Comparison of ENCODE assay signal across 23 cellular contexts in genomic region chr5:140870221-140871201, GRCh38. TPM values are rescaled to one million over a fixed set of nuclear protein-coding genes. Genes with fewer than 3 reads are reported as not detected.
DNase-seq lines count a peak whose midpoint lies in the region; ATAC-seq, FAIRE-seq and TF ChIP-seq lines count a peak whose summit lies in the region.
"Had no signal": no experiment of that assay in that cellular context is flagged by ENCODE, and none has a peak within 500 bp of the region (broad histone marks: within the 10 kb centered on the region; RNA-seq: fewer than 3 reads in every experiment).

No MANE protein-coding gene starts in this region.

- H2BK120ac ChIP-seq in trophoblast cell (ENCODE audit: insufficient read depth, low read length, poor library complexity): no peak overlapping the region

- no CpG with 5 or more reads among the region's 114 CpGs for WGBS in trophoblast cell (ENCODE audit: extremely low coverage, insufficient coverage, insufficient read length)

- no peak overlapping the region for H3K27ac Mint-ChIP-seq in activated CD4-positive, alpha-beta memory T cell treated with anti-CD3 and anti-CD28 coated beads, Interleukin-2, amount 10 ng/mL, durations not matched to agents 7 days and 5 days
- H3K27ac Mint-ChIP-seq: CD4-positive, alpha-beta memory T cell had no signal

- H3K27me3 ChIP-seq in HCT116 (ENCODE audit: insufficient read depth, low read length): no peaks in the 10 kb centered on the region
- H3K27me3 ChIP-seq in RWPE2 (ENCODE audit: insufficient read depth, poor library complexity, severe bottlenecking): peaks cover 69% of the 10 kb centered on the region
- no peaks in the 10 kb centered on the region for H3K27me3 ChIP-seq in trophoblast cell (ENCODE audit: insufficient read depth, low read length)
- H3K27me3 ChIP-seq: BE2C had no signal

- no peak overlapping the region for H2AK5ac ChIP-seq in trophoblast cell (ENCODE audit: low read length)

- no peak overlapping the region for H3K18ac ChIP-seq in trophoblast cell (ENCODE audit: low read length)

- H3K27me3 Mint-ChIP-seq in activated CD4-positive, alpha-beta memory T cell treated with anti-CD3 and anti-CD28 coated beads, Interleukin-2, amount 10 ng/mL, durations not matched to agents 7 days and 5 days: no peaks in the 10 kb centered on the region

- no peak overlapping the region for H3K4me3 Mint-ChIP-seq in activated CD4-positive, alpha-beta memory T cell treated with anti-CD3 and anti-CD28 coated beads, Interleukin-2, amount 10 ng/mL, durations not matched to agents 7 days and 5 days
- H3K4me3 Mint-ChIP-seq: CD4-positive, alpha-beta memory T cell had no signal

- FAIRE-seq in kidney (lab: Jason Lieb, UNC): no peak
- FAIRE-seq: A549, D721Med, G401.6, GM12891, HepG2, HTR-8/SVneo had no signal

- CTCF ChIA-PET in HCT116 (lab: Charles Lee): interaction anchor here (3.0 kb wide), 1 partner anchor 170 kb away, joined by 21 read pairs; no protein-coding TSS in a partner anchor
- CTCF ChIA-PET in activated CD4-positive, alpha-beta memory T cell treated with anti-CD3 and anti-CD28 coated beads, Interleukin-2, amount 10 ng/mL, durations not matched to agents 7 days and 5 days (lab: Charles Lee): no interaction called here

- H2AFZ ChIP-seq in HCT116 (ENCODE audit: low read depth, low read length, poor library complexity, severe bottlenecking) (no peak overlapping the region), trophoblast cell (ENCODE audit: insufficient read depth, low read length, poor library complexity) (no peak overlapping the region)

- no peak overlapping the region for H4K8ac ChIP-seq in trophoblast cell (ENCODE audit: low read depth, low read length)

- H3K36me3 ChIP-seq in HCT116 (ENCODE audit: control insufficient read depth in 1 of 2, insufficient read depth in 2 of 2, low read length in 2 of 2): no peaks in the 10 kb centered on the region
- H3K36me3 ChIP-seq in RWPE2 (ENCODE audit: low read depth): no peaks in the 10 kb centered on the region
- H3K36me3 ChIP-seq in kidney (ENCODE audit: control insufficient read depth in 1 of 2, insufficient read depth in 2 of 2, low read length in 2 of 2): no peaks in the 10 kb centered on the region
- peaks cover 13 to 15% of the 10 kb centered on the region in 2 experiments for H3K36me3 ChIP-seq in trophoblast cell (ENCODE audit: control insufficient read depth in 1 of 2, insufficient read depth in 2 of 2, low read length in 2 of 2)

- H4K91ac ChIP-seq in trophoblast cell (ENCODE audit: low read depth, low read length): no peak overlapping the region

- TF ChIP-seq CTCF in HCT116 (IDR thresholded peaks at IDR 0.05 in 2 of 3, conservative IDR thresholded peaks at IDR 0.05 in 1 of 3; ENCODE audit: borderline replicate concordance in 1 of 3, insufficient read depth in 1 of 3, low read depth in 2 of 3, low read length in 2 of 3) (no peak), RWPE2 (IDR thresholded peaks at IDR 0.05; ENCODE audit: poor library complexity, severe bottlenecking) (no peak), kidney (IDR thresholded peaks at IDR 0.05; ENCODE audit: borderline replicate concordance, extremely low read depth, insufficient read depth) (no peak)

- RAD21 ChIA-PET in HCT116 (lab: Charles Lee; ENCODE audit: low non-redundant PET in 1 of 2, low total read pairs in 2 of 2, uncharacterized antibody in 2 of 2, unreplicated experiment in 2 of 2): no interaction called here

- peaks cover 4% of the 10 kb centered on the region for H3K36me3 Mint-ChIP-seq in activated CD4-positive, alpha-beta memory T cell treated with anti-CD3 and anti-CD28 coated beads, Interleukin-2, amount 10 ng/mL, durations not matched to agents 7 days and 5 days (ENCODE audit: low read depth)
- H3K36me3 Mint-ChIP-seq: CD4-positive, alpha-beta memory T cell had no signal

- H2BK5ac ChIP-seq in trophoblast cell (ENCODE audit: low read depth, low read length, poor library complexity): no peak overlapping the region

- no peak overlapping the region for H3K14ac ChIP-seq in trophoblast cell (ENCODE audit: low read length)

- ATAC-seq in HCT116 (no peak), RWPE2 (ENCODE audit: low read depth) (no peak)

- H3K4me1 ChIP-seq in HCT116 (ENCODE audit: control insufficient read depth in 1 of 2, insufficient read depth in 2 of 2, low read length in 2 of 2) (no peaks in the 10 kb centered on the region), RWPE2 (ENCODE audit: insufficient read depth, poor library complexity, severe bottlenecking) (no peaks in the 10 kb centered on the region), kidney (ENCODE audit: control insufficient read depth in 1 of 2, insufficient read depth in 1 of 2, low read depth in 1 of 2, low read length in 2 of 2) (no peaks in the 10 kb centered on the region), trophoblast cell (ENCODE audit: control insufficient read depth in 1 of 2, insufficient read depth in 2 of 2, low read length in 2 of 2) (no peaks in the 10 kb centered on the region)
- H3K4me1 ChIP-seq: A549, BE2C had no signal

- H3K9me3 ChIP-seq in HCT116 (ENCODE audit: control insufficient read depth in 1 of 2, insufficient read depth in 1 of 2, low read depth in 1 of 2, low read length in 2 of 2) (no peaks in the 10 kb centered on the region), RWPE2 (ENCODE audit: severe bottlenecking) (no peaks in the 10 kb centered on the region), kidney (ENCODE audit: control insufficient read depth in 1 of 2, low read length in 2 of 2) (peaks cover 3 to 10% of the 10 kb centered on the region in 2 donors), trophoblast cell (ENCODE audit: insufficient read depth, low read depth, low read length) (peaks cover 8% of the 10 kb centered on the region)
- H3K9me3 ChIP-seq: A549, BE2C had no signal

- TF ChIP-seq POLR2A in HCT116 (IDR thresholded peaks at IDR 0.05; ENCODE audit: borderline replicate concordance, extremely low read depth, insufficient read depth, insufficient read length): no peak

- H3K4me2 ChIP-seq in HCT116 (ENCODE audit: low read length) (no peak overlapping the region), trophoblast cell (ENCODE audit: low read length) (no peak overlapping the region)
- H3K4me2 ChIP-seq: A549 had no signal

- H2BK12ac ChIP-seq in trophoblast cell (ENCODE audit: low read length): no peak overlapping the region

- no peaks in the 10 kb centered on the region for H4K20me1 ChIP-seq in HCT116 (ENCODE audit: insufficient read depth)

- H3K79me2 ChIP-seq in HCT116 (ENCODE audit: insufficient read depth, low read length) (no peaks in the 10 kb centered on the region), trophoblast cell (ENCODE audit: control insufficient read depth, insufficient read depth, low read length, poor library complexity) (peaks cover 2% of the 10 kb centered on the region)

- DNase-seq in HCT116 (ENCODE audit: low read depth, low spot score): no peak
- peak; percentile 59 for DNase-seq in RWPE2 (ENCODE audit: low spot score)
- DNase-seq in kidney: peak; percentile 66
- DNase-seq in trophoblast cell: no peak
- no peak for DNase-seq in activated CD4-positive, alpha-beta memory T cell treated with anti-CD3 and anti-CD28 coated beads, Interleukin-2, amount 10 ng/mL, durations not matched to agents 7 days and 5 days
- DNase-seq in iPS-NIHi11 (ENCODE audit: low spot score): no peak
- DNase-seq in mucosa of gallbladder (ENCODE audit: low spot score): no peak
- DNase-seq: BE2C; CD4-positive, alpha-beta memory T cell; COR-L47; DMS153; DMS79 treated with DMSO at 0.1 percent for 48 hours; EL; GOT3; HCEC 1CT had no signal

- peaks cover 12% of the 10 kb centered on the region for H3K9me3 Mint-ChIP-seq in activated CD4-positive, alpha-beta memory T cell treated with anti-CD3 and anti-CD28 coated beads, Interleukin-2, amount 10 ng/mL, durations not matched to agents 7 days and 5 days

- H4K12ac ChIP-seq in trophoblast cell (ENCODE audit: low read depth, low read length): no peak overlapping the region

- no peaks in the 10 kb centered on the region for H3K9me2 ChIP-seq in HCT116 (ENCODE audit: insufficient read depth)

- H3K23ac ChIP-seq in trophoblast cell (ENCODE audit: low read length): no peak overlapping the region

- intact Hi-C loops in HCT116 (cut with micrococcal nuclease): no loop called here
- intact Hi-C loops in kidney (cut with DNase I): no loop called here

- H3K4ac ChIP-seq in trophoblast cell (ENCODE audit: low read depth, low read length): no peak overlapping the region

- H3K79me1 ChIP-seq in trophoblast cell (ENCODE audit: low read length): no peaks in the 10 kb centered on the region

- H3K27ac ChIP-seq in HCT116 (ENCODE audit: low read depth, low read length): no peak overlapping the region
- no peak overlapping the region for H3K27ac ChIP-seq in RWPE2 (ENCODE audit: poor library complexity, severe bottlenecking)
- H3K27ac ChIP-seq in kidney (ENCODE audit: low read depth in 2 of 2, low read length in 2 of 2): no peak overlapping the region
- no peak overlapping the region for H3K27ac ChIP-seq in trophoblast cell (ENCODE audit: low read depth, low read length)
- H3K27ac ChIP-seq: A549, C4-2B had no signal

- H3K4me3 ChIP-seq in HCT116 (replicated peaks in 1 of 2; ENCODE audit: low read depth in 1 of 2, low read length in 2 of 2) (no peak overlapping the region), RWPE2 (ENCODE audit: severe bottlenecking) (no peak overlapping the region), kidney (ENCODE audit: low read length in 2 of 2) (no peak overlapping the region), trophoblast cell (ENCODE audit: low read depth, low read length) (peak overlapping the region; percentile 34)
- H3K4me3 ChIP-seq: A549 had no signal

- POLR2A ChIA-PET in HCT116 (lab: Charles Lee): interaction anchor here (1.2 kb wide), 1 partner anchor 170 kb away, joined by 4 read pairs; no protein-coding TSS in a partner anchor
- POLR2A ChIA-PET in activated CD4-positive, alpha-beta memory T cell treated with anti-CD3 and anti-CD28 coated beads, Interleukin-2, amount 10 ng/mL, durations not matched to agents 7 days and 5 days (lab: Charles Lee): no interaction called here

- H3K4me1 Mint-ChIP-seq in activated CD4-positive, alpha-beta memory T cell treated with anti-CD3 and anti-CD28 coated beads, Interleukin-2, amount 10 ng/mL, durations not matched to agents 7 days and 5 days: no peaks in the 10 kb centered on the region

- BruUV-seq in HCT116 (replicated peaks; lab: Mats Ljungman, UMichigan): no TSS peak

- no peak overlapping the region for H3K9ac ChIP-seq in HCT116 (ENCODE audit: low read length)
- no peak overlapping the region for H3K9ac ChIP-seq in kidney (ENCODE audit: low read length in 2 of 2)
- no peak overlapping the region for H3K9ac ChIP-seq in trophoblast cell (ENCODE audit: low read length)

- TF ChIP-seq RAD21 in HCT116 (IDR thresholded peaks at IDR 0.05; ENCODE audit: low read depth): no peak

RNA-seq across cellular contexts. Expression of gene PCDHA11, which starts 1.8 kb away (rescaled TPM):
- total RNA-seq in HCT116 (2021; ENCODE audit: unreplicated experiment): 0.27 TPM
- 0.14 and 0.31 TPM in 2 replicates for polyA plus RNA-seq in HCT116 (2012)
- 2.0 TPM for total RNA-seq in kidney
- 0.77 TPM for polyA plus RNA-seq in kidney (ENCODE audit: insufficient read depth, low read depth, low replicate concordance)
- 2.5 and 3.0 TPM in 2 replicates for polyA plus RNA-seq in trophoblast cell (2013)
- total RNA-seq in activated CD4-positive, alpha-beta memory T cell treated with anti-CD3 and anti-CD28 coated beads, Interleukin-2, amount 10 ng/mL, durations not matched to agents 7 days and 5 days: not detected
- 2.9 TPM for total RNA-seq in mucosa of gallbladder
- total RNA-seq: CD4-positive, alpha-beta memory T cell had no signal
- polyA plus RNA-seq: AG04450; CD4-positive, alpha-beta memory T cell; HepG2 had no signal

RNA-seq across cellular contexts. Expression of gene PCDHA12, which starts 4.6 kb away (rescaled TPM):
- not detected for total RNA-seq in HCT116 (2021; ENCODE audit: unreplicated experiment)
- polyA plus RNA-seq in HCT116 (2012): 0.01 TPM in 1 of 2 replicates, not detected in the other
- total RNA-seq in kidney: 5.2 TPM
- polyA plus RNA-seq in kidney (ENCODE audit: insufficient read depth, low read depth, low replicate concordance): 1.1 TPM
- polyA plus RNA-seq in trophoblast cell (2013): 6.5 TPM in 2 replicates
- not detected for total RNA-seq in activated CD4-positive, alpha-beta memory T cell treated with anti-CD3 and anti-CD28 coated beads, Interleukin-2, amount 10 ng/mL, durations not matched to agents 7 days and 5 days
- 10.0 TPM for total RNA-seq in mucosa of gallbladder
- total RNA-seq: CD4-positive, alpha-beta memory T cell; HepG2 had no signal
- polyA plus RNA-seq: AG04450; CD4-positive, alpha-beta memory T cell; HepG2 had no signal

RNA-seq across cellular contexts. Expression of gene PCDHA13, which starts 11.4 kb away (rescaled TPM):
- total RNA-seq in HCT116 (2021; ENCODE audit: unreplicated experiment) (not detected), kidney (1.8 TPM), mucosa of gallbladder (6.7 TPM)
- 0.01 TPM in 1 of 2 replicates, not detected in the other for polyA plus RNA-seq in HCT116 (2012)
- 0.49 TPM for polyA plus RNA-seq in kidney (ENCODE audit: insufficient read depth, low read depth, low replicate concordance)
- polyA plus RNA-seq in trophoblast cell (2013): 0.06 and 0.07 TPM in 2 replicates
- not detected for total RNA-seq in activated CD4-positive, alpha-beta memory T cell treated with anti-CD3 and anti-CD28 coated beads, Interleukin-2, amount 10 ng/mL, durations not matched to agents 7 days and 5 days
- total RNA-seq: CD4-positive, alpha-beta memory T cell had no signal
- polyA plus RNA-seq: AG04450; CD4-positive, alpha-beta memory T cell had no signal

RNA-seq across cellular contexts. Expression of gene PCDHA10, which starts 14.8 kb away (rescaled TPM):
- total RNA-seq in HCT116 (2021; ENCODE audit: unreplicated experiment): 0.05 TPM
- 0.03 and 0.05 TPM in 2 replicates for polyA plus RNA-seq in HCT116 (2012)
- total RNA-seq in kidney: 7.6 TPM
- polyA plus RNA-seq in kidney (ENCODE audit: insufficient read depth, low read depth, low replicate concordance): 1.7 TPM
- polyA plus RNA-seq in trophoblast cell (2013): 2.9 and 3.2 TPM in 2 replicates
- not detected for total RNA-seq in activated CD4-positive, alpha-beta memory T cell treated with anti-CD3 and anti-CD28 coated beads, Interleukin-2, amount 10 ng/mL, durations not matched to agents 7 days and 5 days
- total RNA-seq in mucosa of gallbladder: 2.9 TPM
- total RNA-seq: CD4-positive, alpha-beta memory T cell had no signal
- polyA plus RNA-seq: CD4-positive, alpha-beta memory T cell had no signal

RNA-seq across cellular contexts. Expression of gene PCDHA9, which starts 22.3 kb away (rescaled TPM):
- total RNA-seq in HCT116 (2021; ENCODE audit: unreplicated experiment) (not detected), kidney (0.85 TPM), mucosa of gallbladder (0.29 TPM)
- not detected in 2 replicates for polyA plus RNA-seq in HCT116 (2012)
- polyA plus RNA-seq in kidney (ENCODE audit: insufficient read depth, low read depth, low replicate concordance): not detected
- 0.05 and 0.06 TPM in 2 replicates for polyA plus RNA-seq in trophoblast cell (2013)
- total RNA-seq in activated CD4-positive, alpha-beta memory T cell treated with anti-CD3 and anti-CD28 coated beads, Interleukin-2, amount 10 ng/mL, durations not matched to agents 7 days and 5 days: not detected
- total RNA-seq: CD4-positive, alpha-beta memory T cell; HepG2 had no signal
- polyA plus RNA-seq: CD4-positive, alpha-beta memory T cell had no signal

Comparison
In these comparisons a context has a peak if more than half of its experiments do, and no peak if none do; other contexts are left out.
1. DNase-seq: peak in RWPE2 (single experiment) and kidney (single experiment); none in HCT116 (single experiment), trophoblast cell (0 of 2), activated CD4-positive, alpha-beta memory T cell treated with anti-CD3 and anti-CD28 coated beads, Interleukin-2, amount 10 ng/mL, durations not matched to agents 7 days and 5 days (single experiment), iPS-NIHi11 (single experiment) and mucosa of gallbladder (single experiment).